18 cellular contexts compared by ENCODE assay signal in the genomic region with DNA sequence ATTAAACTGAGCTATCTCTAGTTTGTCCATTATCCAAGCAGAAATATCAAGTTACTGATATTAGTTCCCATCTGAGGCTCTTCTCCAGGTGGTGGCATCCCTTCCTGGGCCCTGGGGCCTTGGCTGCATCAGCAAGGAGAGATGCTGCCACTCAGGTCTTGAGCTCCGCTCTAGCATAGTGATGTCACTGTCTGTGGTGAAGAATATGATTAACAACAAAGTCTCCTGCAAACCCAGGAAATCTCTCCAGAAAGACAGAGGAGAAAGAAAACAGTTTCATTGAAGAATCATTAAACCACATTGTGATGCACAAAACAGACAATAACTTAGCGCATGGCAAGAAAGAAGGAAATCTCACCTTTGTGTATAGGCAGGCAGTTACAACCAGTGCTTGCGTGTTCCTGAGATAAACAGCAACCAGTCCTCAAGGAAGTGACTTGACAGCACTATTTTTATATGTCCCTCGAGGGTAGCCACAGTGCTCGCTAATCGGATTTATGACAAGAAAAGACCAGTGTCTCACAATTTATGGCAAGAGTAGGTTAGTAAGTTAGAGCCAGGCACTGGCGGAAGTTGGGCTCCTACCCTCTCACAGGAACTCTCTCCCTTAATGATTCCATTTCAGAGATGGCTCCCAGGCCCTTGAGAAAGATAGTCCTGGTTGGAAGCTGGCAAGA.
DNase-seq lines count a peak whose midpoint lies in the region; ATAC-seq and TF ChIP-seq lines count a peak whose summit lies in the region.
"Had no signal": no experiment of that assay in that cellular context is flagged by ENCODE, and none has a peak within 500 bp of the region (broad histone marks: within the 10 kb centered on the region; RNA-seq: fewer than 3 reads in every experiment).

No MANE protein-coding gene starts in this region.

- POLR2A ChIA-PET in A673 (lab: Charles Lee; ENCODE audit: low non-redundant PET): no interaction called here
- POLR2A ChIA-PET in CD4-positive, alpha-beta T cell (lab: Charles Lee): no interaction called here
- POLR2A ChIA-PET in MCF 10A (lab: Yijun Ruan, JAX): no interaction called here

- H3K9me3 ChIP-seq in A673 (ENCODE audit: low read depth, low read length, poor library complexity, severe bottlenecking) (no peaks in the 10 kb centered on the region), WERI-Rb-1 (ENCODE audit: severe bottlenecking) (no peaks in the 10 kb centered on the region), upper lobe of right lung (no peaks in the 10 kb centered on the region)
- no peaks in the 10 kb centered on the region for H3K9me3 ChIP-seq in CD4-positive, alpha-beta T cell (ENCODE audit: control insufficient read depth, low read length)

- DNase-seq in A673 (ENCODE audit: low spot score) (peak; percentile 88), NCI-H82 (lab: John Stamatoyannopoulos, UW) (peak; percentile 52), WERI-Rb-1 (peak; percentile 12), MCF 10A (ENCODE audit: unreplicated experiment) (no peak), C1 segment of cervical spinal cord (lab: John Stamatoyannopoulos, UW) (no peak), head of caudate nucleus (no peak), upper lobe of right lung (no peak)
- no peak for DNase-seq in CD4-positive, alpha-beta T cell
- DNase-seq: 8988T; CD8-positive, alpha-beta memory T cell; COR-L47; DMS 273 treated with DMSO at 0.1 percent for 48 hours; DMS53; H9; KBM-7 had no signal

- no peaks in the 10 kb centered on the region for H3K27me3 ChIP-seq in A673 (replicated peaks; ENCODE audit: insufficient read depth, low read depth, low read length, poor library complexity)
- no peaks in the 10 kb centered on the region for H3K27me3 ChIP-seq in CD4-positive, alpha-beta T cell (ENCODE audit: control insufficient read depth, insufficient read depth, low read length)
- H3K27me3 ChIP-seq in WERI-Rb-1 (ENCODE audit: insufficient read depth, low read depth, severe bottlenecking): peaks cover 40% of the 10 kb centered on the region
- H3K27me3 ChIP-seq in upper lobe of right lung: no peaks in the 10 kb centered on the region

- H3K4me1 Mint-ChIP-seq in CD4-positive, alpha-beta T cell (ENCODE audit: low read depth): peaks cover 8% of the 10 kb centered on the region
- H3K4me1 Mint-ChIP-seq in MCF 10A (ENCODE audit: insufficient read depth, unreplicated experiment): no peaks in the 10 kb centered on the region
- H3K4me1 Mint-ChIP-seq: B cell, H9 had no signal

- no peaks in the 10 kb centered on the region for H3K36me3 ChIP-seq in A673 (ENCODE audit: insufficient read depth, low read length, poor library complexity, severe bottlenecking)
- no peaks in the 10 kb centered on the region for H3K36me3 ChIP-seq in WERI-Rb-1
- no peaks in the 10 kb centered on the region for H3K36me3 ChIP-seq in upper lobe of right lung

- no peak for TF ChIP-seq CTCF in A673 (conservative IDR thresholded peaks at IDR 0.05; ENCODE audit: low read depth, low read length)
- TF ChIP-seq CTCF in CD4-positive, alpha-beta T cell (IDR thresholded peaks at IDR 0.05): no peak
- TF ChIP-seq CTCF in WERI-Rb-1 (IDR thresholded peaks at IDR 0.05; ENCODE audit: low read depth, low read length): no peak
- TF ChIP-seq CTCF in MCF 10A (IDR thresholded peaks at IDR 0.05; ENCODE audit: unreplicated experiment): no peak
- TF ChIP-seq CTCF in upper lobe of right lung (IDR thresholded peaks at IDR 0.05): no peak

- H3K27ac ChIP-seq in A673 (ENCODE audit: low read depth, low read length, poor library complexity, severe bottlenecking) (peak overlapping the region; percentile 7), WERI-Rb-1 (no peak overlapping the region), upper lobe of right lung (no peak overlapping the region)
- no peak overlapping the region for H3K27ac ChIP-seq in CD4-positive, alpha-beta T cell (ENCODE audit: low read depth, low read length)

- peak; percentile 61 for ATAC-seq in CD4-positive, alpha-beta T cell (ENCODE audit: poor library complexity)
- ATAC-seq in upper lobe of right lung: no peak
- ATAC-seq: HepG2 had no signal

- H3K27me3 Mint-ChIP-seq in CD4-positive, alpha-beta T cell: no peaks in the 10 kb centered on the region
- H3K27me3 Mint-ChIP-seq in MCF 10A (ENCODE audit: insufficient read depth, unreplicated experiment): no peaks in the 10 kb centered on the region

- CTCF ChIA-PET in A673 (lab: Charles Lee): no interaction called here
- CTCF ChIA-PET in CD4-positive, alpha-beta T cell (lab: Charles Lee): no interaction called here
- CTCF ChIA-PET in MCF 10A (lab: Yijun Ruan, JAX): interaction anchor here (1.3 kb wide), 1 partner anchor 17 kb away, joined by 5 read pairs; no protein-coding TSS in a partner anchor

- H3K4me1 ChIP-seq in A673 (ENCODE audit: insufficient read depth, low read length, poor library complexity, severe bottlenecking) (peaks cover 16% of the 10 kb centered on the region), upper lobe of right lung (no peaks in the 10 kb centered on the region)

- BruUV-seq in A673 (replicated peaks; lab: Mats Ljungman, UMichigan): no TSS peak
- no TSS peak for BruUV-seq in MCF 10A (replicated peaks; lab: Mats Ljungman, UMichigan)

- no peak overlapping the region for H3K4me3 ChIP-seq in A673 (ENCODE audit: low read depth, low read length, poor library complexity, severe bottlenecking)
- H3K4me3 ChIP-seq in WERI-Rb-1 (ENCODE audit: low read depth, low read length): no peak overlapping the region
- no peak overlapping the region for H3K4me3 ChIP-seq in upper lobe of right lung

- no peaks in the 10 kb centered on the region for H3K36me3 Mint-ChIP-seq in CD4-positive, alpha-beta T cell (ENCODE audit: low read depth)
- no peaks in the 10 kb centered on the region for H3K36me3 Mint-ChIP-seq in MCF 10A (ENCODE audit: insufficient read depth, unreplicated experiment)

- intact Hi-C loops in A673 (cut with micrococcal nuclease; ENCODE audit: unreplicated experiment): no loop called here
- intact Hi-C loops in CD4-positive, alpha-beta T cell (cut with DNase I, micrococcal nuclease): no loop called here
- intact Hi-C loops in MCF 10A (cut with micrococcal nuclease): no loop called here
- intact Hi-C loops in head of caudate nucleus (cut with DNase I): no loop called here
- intact Hi-C loops in upper lobe of right lung (cut with DNase I): no loop called here

- H3K9me3 Mint-ChIP-seq in CD4-positive, alpha-beta T cell: no peaks in the 10 kb centered on the region
- H3K9me3 Mint-ChIP-seq in MCF 10A (ENCODE audit: unreplicated experiment): peaks cover 9% of the 10 kb centered on the region

- H3K4me3 Mint-ChIP-seq in CD4-positive, alpha-beta T cell: no peak overlapping the region
- H3K4me3 Mint-ChIP-seq in MCF 10A (ENCODE audit: unreplicated experiment): no peak overlapping the region
- H3K4me3 Mint-ChIP-seq: B cell; CD8-positive, alpha-beta memory T cell; H9 had no signal

- no peak overlapping the region for H3K27ac Mint-ChIP-seq in CD4-positive, alpha-beta T cell
- H3K27ac Mint-ChIP-seq in MCF 10A (ENCODE audit: low read depth, unreplicated experiment): no peak overlapping the region
- H3K27ac Mint-ChIP-seq: B cell; CD8-positive, alpha-beta memory T cell; H9; IgD-negative memory B cell had no signal

Comparison
In these comparisons a context has a peak if more than half of its experiments do, and no peak if none do; other contexts are left out.
1. DNase-seq: peak in A673 (single experiment), NCI-H82 (single experiment) and WERI-Rb-1 (single experiment); none in CD4-positive, alpha-beta T cell (0 of 10), MCF 10A (single experiment), C1 segment of cervical spinal cord (0 of 14), head of caudate nucleus (0 of 42) and upper lobe of right lung (single experiment).